In the genomic region with DNA sequence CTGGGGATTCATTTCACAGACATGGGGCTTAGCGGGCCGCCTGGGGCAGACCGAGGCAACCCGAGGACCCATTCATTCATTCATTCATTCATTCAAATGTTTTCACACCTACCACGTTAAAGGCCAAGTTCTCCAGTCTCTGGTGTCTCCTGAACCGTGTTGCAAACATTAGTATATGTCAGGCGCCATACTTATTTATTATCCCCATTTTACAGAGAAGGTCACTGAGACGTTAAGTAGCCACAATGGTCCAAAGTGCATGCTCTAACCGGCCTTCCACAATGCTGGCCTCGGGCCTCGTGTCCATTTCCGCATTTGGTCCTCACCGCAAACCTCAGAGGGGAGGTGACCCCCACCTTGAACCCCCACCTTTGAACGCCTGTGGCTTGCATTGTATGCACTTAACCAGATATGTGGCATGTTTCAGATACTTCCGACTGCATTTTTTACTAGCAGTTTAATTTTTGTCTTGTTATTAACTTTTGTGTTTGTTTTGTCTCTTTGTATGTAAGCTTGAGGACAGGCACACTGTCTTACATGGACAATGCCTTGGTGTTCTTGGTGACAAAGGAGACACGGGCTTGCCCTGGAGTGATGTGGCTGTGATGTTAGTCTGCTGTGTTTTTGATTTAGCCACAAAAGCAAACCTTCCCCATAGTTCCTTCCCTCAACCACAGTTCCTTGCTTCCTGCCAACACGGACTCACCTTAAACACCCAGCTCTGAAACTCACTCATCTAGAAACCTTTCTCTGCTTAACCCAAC, we compare ENCODE assay signal across 7 cellular contexts. TPM values are rescaled to one million over a fixed set of nuclear protein-coding genes. Genes with fewer than 3 reads are reported as not detected.
DNase-seq lines count a peak whose midpoint lies in the region; ATAC-seq and TF ChIP-seq lines count a peak whose summit lies in the region.

No MANE protein-coding gene starts in this region.

- no peaks in the 10 kb centered on the region; the same call in 1 of the 2 replicates for H3K36me3 Mint-ChIP-seq in HFFc6 (ENCODE audit: low read depth)
- peaks cover 16% of the 10 kb centered on the region for H3K36me3 Mint-ChIP-seq in activated T-helper 1 cell treated with anti-CD3 and anti-CD28 coated beads, Interleukin-12 subunit alpha, Interleukin-12 subunit beta, Interleukin-2, Interleukin-4 antibody, amounts not matched to agents 30 ng/mL and 10 ng/mL and 1 ng/mL, durations not matched to agents 14 hours and 24 hours and 36 hours (ENCODE audit: low read depth)

- TF ChIP-seq POLR2A in spleen (IDR thresholded peaks at IDR 0.05): no peak

- peak overlapping the region; percentile 88 for H3K4me3 Mint-ChIP-seq in HFFc6
- H3K4me3 Mint-ChIP-seq in activated T-helper 1 cell treated with anti-CD3 and anti-CD28 coated beads, Interleukin-12 subunit alpha, Interleukin-12 subunit beta, Interleukin-2, Interleukin-4 antibody, amounts not matched to agents 30 ng/mL and 10 ng/mL and 1 ng/mL, durations not matched to agents 14 hours and 24 hours and 36 hours: peak overlapping the region; percentile 75

- WGBS in spleen, 5 donors: 67 to 73% (median 69%) methylated on average over 17 of the region's 17 CpGs

- peaks cover 46% of the 10 kb centered on the region for H3K4me1 Mint-ChIP-seq in HFFc6 (ENCODE audit: low read depth)
- H3K4me1 Mint-ChIP-seq in activated T-helper 1 cell treated with anti-CD3 and anti-CD28 coated beads, Interleukin-12 subunit alpha, Interleukin-12 subunit beta, Interleukin-2, Interleukin-4 antibody, amounts not matched to agents 30 ng/mL and 10 ng/mL and 1 ng/mL, durations not matched to agents 14 hours and 24 hours and 36 hours (ENCODE audit: low read depth): peaks cover 38% of the 10 kb centered on the region

- peaks cover 28% of the 10 kb centered on the region for H3K27me3 ChIP-seq in iPS-15b (ENCODE audit: control insufficient read depth, insufficient read depth, low read length)
- peaks cover 0 to 28% (median 0%) of the 10 kb centered on the region in 7 donors for H3K27me3 ChIP-seq in spleen (replicated peaks in 1 of 7)
- H3K27me3 ChIP-seq in left lung: peaks cover 0 to 34% of the 10 kb centered on the region in 2 donors

- H3K9me3 Mint-ChIP-seq in HFFc6: no peaks in the 10 kb centered on the region
- no peaks in the 10 kb centered on the region for H3K9me3 Mint-ChIP-seq in activated T-helper 1 cell treated with anti-CD3 and anti-CD28 coated beads, Interleukin-12 subunit alpha, Interleukin-12 subunit beta, Interleukin-2, Interleukin-4 antibody, amounts not matched to agents 30 ng/mL and 10 ng/mL and 1 ng/mL, durations not matched to agents 14 hours and 24 hours and 36 hours

- ATAC-seq in left lung (no peak), HG02678 (IDR thresholded peaks at IDR 0.05; ENCODE audit: unreplicated experiment) (no peak), HG03097 (IDR thresholded peaks at IDR 0.05; ENCODE audit: low FRiP score, unreplicated experiment) (no peak)

- H3K9me3 ChIP-seq in iPS-15b (ENCODE audit: control insufficient read depth, insufficient read depth, low read length) (no peaks in the 10 kb centered on the region), spleen (no peaks in the 10 kb centered on the region), left lung (no peaks in the 10 kb centered on the region)

- no peaks in the 10 kb centered on the region for H3K36me3 ChIP-seq in iPS-15b (ENCODE audit: control insufficient read depth, insufficient read depth, low read length)
- no peaks in the 10 kb centered on the region for H3K36me3 ChIP-seq in spleen
- no peaks in the 10 kb centered on the region for H3K36me3 ChIP-seq in left lung

- H3K4me3 ChIP-seq in iPS-15b (ENCODE audit: low read depth, low read length) (peak overlapping the region; percentile 80), spleen (peak overlapping the region in 5 of 8 donors; percentile 70 to 98 (median 81)), left lung (peak overlapping the region in 1 of 2 donors; percentile 66)

- peaks cover 6% of the 10 kb centered on the region for H3K4me1 ChIP-seq in iPS-15b (ENCODE audit: control insufficient read depth, insufficient read depth, low read length)
- H3K4me1 ChIP-seq in spleen: peaks cover 31 to 47% (median 41%) of the 10 kb centered on the region in 6 donors
- peaks cover 9 to 36% of the 10 kb centered on the region in 2 donors for H3K4me1 ChIP-seq in left lung

- TF ChIP-seq CTCF in HFFc6 (IDR thresholded peaks at IDR 0.05): no peak
- TF ChIP-seq CTCF in spleen (IDR thresholded peaks at IDR 0.05 in 8 of 11, conservative IDR thresholded peaks at IDR 0.05 in 3 of 11): no peak
- TF ChIP-seq CTCF in left lung (IDR thresholded peaks at IDR 0.05): no peak

- peak overlapping the region; percentile 48 for H3K27ac Mint-ChIP-seq in HFFc6
- peak overlapping the region; percentile 76 for H3K27ac Mint-ChIP-seq in activated T-helper 1 cell treated with anti-CD3 and anti-CD28 coated beads, Interleukin-12 subunit alpha, Interleukin-12 subunit beta, Interleukin-2, Interleukin-4 antibody, amounts not matched to agents 30 ng/mL and 10 ng/mL and 1 ng/mL, durations not matched to agents 14 hours and 24 hours and 36 hours

- H3K9ac ChIP-seq in iPS-15b (ENCODE audit: low read depth, low read length): no peak overlapping the region

- intact Hi-C loops in activated T-helper 1 cell treated with anti-CD3 and anti-CD28 coated beads, Interleukin-12 subunit alpha, Interleukin-12 subunit beta, Interleukin-2, Interleukin-4 antibody, amounts not matched to agents 30 ng/mL and 10 ng/mL and 1 ng/mL, durations not matched to agents 14 hours and 24 hours and 36 hours (cut with micrococcal nuclease): loop anchor here (1.0 to 5.0 kb wide), 3 partner anchors 54 to 253 kb away; a partner anchor contains a TSS
- intact Hi-C loops in spleen (cut with DNase I; ENCODE audit: low total_unique reads) (loop anchor here (5.0 kb wide), 1 partner anchor 45 kb away; no protein-coding TSS in a partner anchor), left lung (cut with DNase I) (no loop called here)

- DNase-seq in HFFc6: no peak
- DNase-seq in activated T-helper 1 cell treated with anti-CD3 and anti-CD28 coated beads, Interleukin-12 subunit alpha, Interleukin-12 subunit beta, Interleukin-2, Interleukin-4 antibody, amounts not matched to agents 30 ng/mL and 10 ng/mL and 1 ng/mL, durations not matched to agents 14 hours and 24 hours and 36 hours (ENCODE audit: low spot score): peak; percentile 34
- DNase-seq in spleen: peak; percentile 74
- DNase-seq in left lung: no peak

- H3K27me3 Mint-ChIP-seq in HFFc6 (ENCODE audit: insufficient read depth): peaks cover 3% of the 10 kb centered on the region
- H3K27me3 Mint-ChIP-seq in activated T-helper 1 cell treated with anti-CD3 and anti-CD28 coated beads, Interleukin-12 subunit alpha, Interleukin-12 subunit beta, Interleukin-2, Interleukin-4 antibody, amounts not matched to agents 30 ng/mL and 10 ng/mL and 1 ng/mL, durations not matched to agents 14 hours and 24 hours and 36 hours (ENCODE audit: insufficient read depth): peaks cover 30% of the 10 kb centered on the region

- no peak overlapping the region for H3K27ac ChIP-seq in spleen
- H3K27ac ChIP-seq in left lung: no peak overlapping the region

RNA-seq across cellular contexts. Expression of a gene that starts 1.2 kb away (rescaled TPM):
- total RNA-seq in HFFc6 (2021; fragmentation: NEBNext Ultra II Directional; extraction: Animal tissue kit (Norgen Biotek cat#: 25700)): 10 to 100 TPM; 19.9 to 28.9 (median 21.0) TPM
- 31.8 and 32.6 TPM in 2 replicates for total RNA-seq in activated T-helper 1 cell treated with anti-CD3 and anti-CD28 coated beads, Interleukin-12 subunit alpha, Interleukin-12 subunit beta, Interleukin-2, Interleukin-4 antibody, amounts not matched to agents 30 ng/mL and 10 ng/mL and 1 ng/mL, durations not matched to agents 14 hours and 24 hours and 36 hours
- total RNA-seq in spleen (10 to 100 TPM; 13.6 to 19.7 (median 16.4) TPM), left lung (10 to 100 TPM; 14.1 to 14.7 TPM)
- polyA plus RNA-seq in spleen: 1 to 10 TPM; 2.7 to 6.2 (median 2.9) TPM

RNA-seq across cellular contexts. Expression of a gene that starts 55.4 kb away (rescaled TPM):
- 10 to 100 TPM; 18.3 to 24.1 (median 20.2) TPM for total RNA-seq in HFFc6 (2021; fragmentation: NEBNext Ultra II Directional; extraction: Animal tissue kit (Norgen Biotek cat#: 25700))
- 3.9 and 4.4 TPM in 2 replicates for total RNA-seq in activated T-helper 1 cell treated with anti-CD3 and anti-CD28 coated beads, Interleukin-12 subunit alpha, Interleukin-12 subunit beta, Interleukin-2, Interleukin-4 antibody, amounts not matched to agents 30 ng/mL and 10 ng/mL and 1 ng/mL, durations not matched to agents 14 hours and 24 hours and 36 hours
- total RNA-seq in spleen (10 to 100 TPM in 2 of 7 donors, 1 to 10 TPM in 5; 5.1 to 11.2 (median 8.3) TPM), left lung (10 to 100 TPM; 11.3 to 17.4 TPM)
- 1 to 10 TPM; 3.5 to 9.8 (median 4.4) TPM for polyA plus RNA-seq in spleen

Comparison
In these comparisons a context has a peak if more than half of its experiments do, and no peak if none do; other contexts are left out.
1. DNase-seq: peak in activated T-helper 1 cell treated with anti-CD3 and anti-CD28 coated beads, Interleukin-12 subunit alpha, Interleukin-12 subunit beta, Interleukin-2, Interleukin-4 antibody, amounts not matched to agents 30 ng/mL and 10 ng/mL and 1 ng/mL, durations not matched to agents 14 hours and 24 hours and 36 hours (single experiment) and spleen (single experiment); none in HFFc6 (single experiment) and left lung (0 of 2).
2. intact Hi-C loops: an anchor here in activated T-helper 1 cell treated with anti-CD3 and anti-CD28 coated beads, Interleukin-12 subunit alpha, Interleukin-12 subunit beta, Interleukin-2, Interleukin-4 antibody, amounts not matched to agents 30 ng/mL and 10 ng/mL and 1 ng/mL, durations not matched to agents 14 hours and 24 hours and 36 hours (1.0 to 5.0 kb wide) and spleen (5.0 kb wide); none called in left lung.